In genomic region chr12:81950871-81951270, GRCh38 we compare ENCODE assay signal across 1 cellular context.
TF ChIP-seq lines count a peak whose summit lies in the region.

No MANE protein-coding gene starts in this region.

TF ChIP-seq in GM12878, 131 proteins besides CTCF, POLR2A, EP300 and RAD21 (continued from another document):
- TF ChIP-seq MLLT1 (IDR thresholded peaks at IDR 0.05) (0 out of 2 replicates have a peak, but pooled peaks have one; percentile 5), PRDM15 (CRISPR knock-in tag; IDR thresholded peaks at IDR 0.05) (no peak), SMAD1 (IDR thresholded peaks at IDR 0.05; ENCODE audit: low read depth, partially characterized antibody) (no peak)
TF ChIP-seq in GM12878: peak in this region for 1.
